23 cellular contexts compared by ENCODE assay signal in genomic region chr18:36047521-36047920, GRCh38. TPM values are rescaled to one million over a fixed set of nuclear protein-coding genes. Genes with fewer than 3 reads are reported as not detected.
A peak's percentile ranks its signal among the peaks of the same experiment; 100 is the strongest.
DNase-seq lines count a peak whose midpoint lies in the region; ATAC-seq and TF ChIP-seq lines count a peak whose summit lies in the region.
"Had no signal": no experiment of that assay in that cellular context is flagged by ENCODE, and none has a peak within 500 bp of the region (broad histone marks: within the 10 kb centered on the region; RNA-seq: fewer than 3 reads in every experiment).

No MANE protein-coding gene starts in this region.

- H3K36me3 Mint-ChIP-seq in dendritic cell treated with granulocyte-macrophage colony-stimulating factor and Interleukin-4, amounts not matched to agents 40 ng/mL and 50 ng/mL, for 4 days (ENCODE audit: low read depth): peaks cover 19% of the 10 kb centered on the region
- H3K36me3 Mint-ChIP-seq in chondrocyte (ENCODE audit: low read depth): peaks cover 11% of the 10 kb centered on the region

- no peaks in the 10 kb centered on the region for H3K27me3 Mint-ChIP-seq in dendritic cell treated with granulocyte-macrophage colony-stimulating factor and Interleukin-4, amounts not matched to agents 40 ng/mL and 50 ng/mL, for 4 days
- H3K27me3 Mint-ChIP-seq in chondrocyte (ENCODE audit: low read depth): no peaks in the 10 kb centered on the region
- H3K27me3 Mint-ChIP-seq: CD4-positive, alpha-beta T cell had no signal

- no peak overlapping the region for H3K4me3 Mint-ChIP-seq in dendritic cell treated with granulocyte-macrophage colony-stimulating factor and Interleukin-4, amounts not matched to agents 40 ng/mL and 50 ng/mL, for 4 days
- H3K4me3 Mint-ChIP-seq in chondrocyte (ENCODE audit: unreplicated experiment): no peak overlapping the region
- H3K4me3 Mint-ChIP-seq: CD4-positive, alpha-beta T cell; HFFc6 had no signal

- peaks cover 18% of the 10 kb centered on the region for H3K9me3 Mint-ChIP-seq in dendritic cell treated with granulocyte-macrophage colony-stimulating factor and Interleukin-4, amounts not matched to agents 40 ng/mL and 50 ng/mL, for 4 days
- H3K9me3 Mint-ChIP-seq in chondrocyte (ENCODE audit: low read depth): peaks cover 13% of the 10 kb centered on the region

- POLR2A ChIA-PET in HEK293 (lab: Yijun Ruan, JAX): no interaction called here

- ATAC-seq in HG02763 (IDR thresholded peaks at IDR 0.05; ENCODE audit: unreplicated experiment): no peak

- H3K4me2 ChIP-seq in DOHH2 (ENCODE audit: low read length): peak overlapping the region; percentile 32
- H3K4me2 ChIP-seq in OCI-LY3 (ENCODE audit: low read length): peak overlapping the region; percentile 16; the same call in 1 of the 2 replicates
- H3K4me2 ChIP-seq: BLaER1 had no signal

- CTCF ChIA-PET in HEK293 (lab: Yijun Ruan, JAX): interaction anchor here (1.9 kb wide), 1 partner anchor 10 kb away, joined by 5 read pairs; no protein-coding TSS in a partner anchor

- peaks cover 6% of the 10 kb centered on the region; the same call in 1 of the 2 replicates for H4K20me1 ChIP-seq in DOHH2 (ENCODE audit: control insufficient read depth, insufficient read depth, low read depth, low read length)
- H4K20me1 ChIP-seq in OCI-LY3 (ENCODE audit: insufficient read depth, low read length): peaks cover 69% of the 10 kb centered on the region

- H3K27me3 ChIP-seq in DOHH2 (ENCODE audit: control insufficient read depth, low read length) (no peaks in the 10 kb centered on the region), OCI-LY3 (ENCODE audit: low read depth, low read length) (no peaks in the 10 kb centered on the region)
- H3K27me3 ChIP-seq: BLaER1, SJCRH30 had no signal

- no peak for DNase-seq in chondrocyte (ENCODE audit: low spot score)
- DNase-seq in cerebellum (ENCODE audit: low spot score): no peak
- DNase-seq: CD4-positive, alpha-beta T cell; COR-L47; DMS 273 treated with DMSO at 0.1 percent for 48 hours; DND-41; H7; HFFc6; KG1; NCI-H1417; NCI-H1694 treated with DMSO at 0.1 percent for 48 hours; NCI-H2081 treated with DMSO at 0.1 percent for 48 hours; NCI-H446; NCI-H526 treated with DMSO at 0.1 percent for 48 hours; SJCRH30; T-helper 1 cell had no signal

- H3K36me3 ChIP-seq in DOHH2 (ENCODE audit: control insufficient read depth, low read length) (peaks cover 19% of the 10 kb centered on the region; the same call in 1 of the 2 replicates), HEK293 (ENCODE audit: control insufficient read depth in 2 of 2, insufficient read depth in 1 of 2, low read length in 2 of 2) (no peaks in the 10 kb centered on the region), OCI-LY3 (replicated peaks; ENCODE audit: low read depth, low read length) (peaks cover 9% of the 10 kb centered on the region)
- H3K36me3 ChIP-seq: SJCRH30 had no signal

- H3K9ac ChIP-seq in OCI-LY3 (ENCODE audit: low read length): no peak overlapping the region
- H3K9ac ChIP-seq: BLaER1 had no signal

- no peaks in the 10 kb centered on the region for H3F3A ChIP-seq in DOHH2 (ENCODE audit: control insufficient read depth, insufficient read depth)

- H3K4me3 ChIP-seq in DOHH2 (ENCODE audit: low read length): 0 out of 2 replicates have a peak overlapping the region, but pooled peaks have one; percentile 12
- no peak overlapping the region for H3K4me3 ChIP-seq in HEK293 (ENCODE audit: low read depth, low read length)
- no peak overlapping the region for H3K4me3 ChIP-seq in OCI-LY3 (ENCODE audit: low read length)
- H3K4me3 ChIP-seq: BLaER1, SJCRH30 had no signal

- H3K4me1 ChIP-seq in DOHH2 (ENCODE audit: control insufficient read depth, low read length): peaks cover 36% of the 10 kb centered on the region
- H3K4me1 ChIP-seq in HEK293 (ENCODE audit: control insufficient read depth, insufficient read depth, low read length): no peaks in the 10 kb centered on the region
- peaks cover 7% of the 10 kb centered on the region for H3K4me1 ChIP-seq in OCI-LY3 (ENCODE audit: low read length)
- H3K4me1 ChIP-seq: BLaER1, SJCRH30 had no signal

- H3K9me2 ChIP-seq in DOHH2 (replicated peaks; ENCODE audit: control insufficient read depth, low read length): no peaks in the 10 kb centered on the region

- peak overlapping the region; percentile 3 for H3K27ac Mint-ChIP-seq in dendritic cell treated with granulocyte-macrophage colony-stimulating factor and Interleukin-4, amounts not matched to agents 40 ng/mL and 50 ng/mL, for 4 days
- H3K27ac Mint-ChIP-seq in chondrocyte (ENCODE audit: unreplicated experiment): no peak overlapping the region
- H3K27ac Mint-ChIP-seq: CD4-positive, alpha-beta T cell; HFFc6 had no signal

- TF ChIP-seq CTCF in DOHH2 (IDR thresholded peaks at IDR 0.05; ENCODE audit: low read depth, low read length, poor library complexity, severe bottlenecking): no peak
- no peak for TF ChIP-seq CTCF in HEK293 (tag by site-specific recombination; IDR thresholded peaks at IDR 0.05)
- no peak for TF ChIP-seq CTCF in OCI-LY3 (IDR thresholded peaks at IDR 0.05; ENCODE audit: low read depth, low read length)
- no peak for TF ChIP-seq CTCF in chondrocyte (IDR thresholded peaks at IDR 0.05)

- peaks cover 100% of the 10 kb centered on the region for H3K79me2 ChIP-seq in DOHH2 (ENCODE audit: control insufficient read depth, low read length)
- H3K79me2 ChIP-seq in OCI-LY3 (ENCODE audit: low read length): peaks cover 100% of the 10 kb centered on the region

- H3K27ac ChIP-seq in DOHH2 (ENCODE audit: low read depth, low read length) (peak overlapping the region; percentile 16), HEK293 (ENCODE audit: extremely low read depth, low read depth, low read length) (no peak overlapping the region), OCI-LY3 (ENCODE audit: low read length) (no peak overlapping the region)
- H3K27ac ChIP-seq: BLaER1, HL-60, SJCRH30 had no signal

- intact Hi-C loops in dendritic cell treated with granulocyte-macrophage colony-stimulating factor and Interleukin-4, amounts not matched to agents 40 ng/mL and 50 ng/mL, for 4 days (cut with micrococcal nuclease): no loop called here

- no peak overlapping the region for H2AFZ ChIP-seq in OCI-LY3 (ENCODE audit: low read depth, low read length)

- H3K9me3 ChIP-seq in DOHH2 (ENCODE audit: control insufficient read depth, insufficient read depth, low read length) (no peaks in the 10 kb centered on the region), HEK293 (ENCODE audit: control insufficient read depth, insufficient read depth, low read depth, low read length) (no peaks in the 10 kb centered on the region), OCI-LY3 (ENCODE audit: insufficient read depth, low read length) (no peaks in the 10 kb centered on the region; the same call in 1 of the 2 replicates)
- H3K9me3 ChIP-seq: SJCRH30 had no signal

- peaks cover 32% of the 10 kb centered on the region for H3K4me1 Mint-ChIP-seq in dendritic cell treated with granulocyte-macrophage colony-stimulating factor and Interleukin-4, amounts not matched to agents 40 ng/mL and 50 ng/mL, for 4 days (ENCODE audit: low read depth)
- H3K4me1 Mint-ChIP-seq in chondrocyte (ENCODE audit: low read depth): peaks cover 6% of the 10 kb centered on the region

TF ChIP-seq in HEK293, 187 proteins besides CTCF, POLR2A, EP300 and RAD21:
- TF ChIP-seq ZBTB49 (tag by site-specific recombination; IDR thresholded peaks at IDR 0.05; ENCODE audit: low read depth) (no peak), SETDB1 (IDR thresholded peaks at IDR 0.05; ENCODE audit: insufficient read length, low read length) (peak; percentile 87), TRIM28 (IDR thresholded peaks at IDR 0.05; ENCODE audit: borderline replicate concordance, low read length) (0 out of 2 replicates have a peak, but pooled peaks have one; percentile 39)

RNA-seq across cellular contexts. Expression of gene RPRD1A, which starts 19.8 kb away (rescaled TPM):
- total RNA-seq in chondrocyte (35.5 to 45.2 TPM (median 39.8 TPM) in 3 replicates), cerebellum (108 TPM)
